ENCODE assay signal across 8 cellular contexts in genomic region chr2:200901459-200902072, GRCh38. TPM values are rescaled to one million over a fixed set of nuclear protein-coding genes. Genes with fewer than 3 reads are reported as not detected.
DNase-seq lines count a peak whose midpoint lies in the region; ATAC-seq, FAIRE-seq and TF ChIP-seq lines count a peak whose summit lies in the region.

No MANE protein-coding gene starts in this region.

- peaks cover 60% of the 10 kb centered on the region for H3K36me3 Mint-ChIP-seq in WTC11

- no peak overlapping the region for H3K27ac ChIP-seq in caudate nucleus (ENCODE audit: low read depth, low read length)

- H3K27ac Mint-ChIP-seq in WTC11, result peak overlapping the region; percentile 64; the same call in 1 of the 2 replicates

- no peaks in the 10 kb centered on the region for H3K4me1 Mint-ChIP-seq in WTC11

- CTCF ChIA-PET in WTC11 (lab: Charles Lee), result interaction anchor here (0.6 to 1.5 kb wide), 19 partner anchors 9 to 332 kb away, joined by 3 to 13 read pairs (median 4); partner anchors contain the start of genes CLK1, NIF3L1 and PPIL3

- POLR2A ChIA-PET in WTC11 (lab: Charles Lee), result interaction anchor here (0.9 kb wide), 1 partner anchor 12 kb away, joined by 5 read pairs; the partner anchor contains the start of genes NIF3L1 and PPIL3

- no peaks in the 10 kb centered on the region for H3K27me3 Mint-ChIP-seq in WTC11 (ENCODE audit: low read depth)

- no peak overlapping the region for H3K4me3 Mint-ChIP-seq in WTC11

- ATAC-seq in HG03342 (IDR thresholded peaks at IDR 0.05; ENCODE audit: unreplicated experiment) (peak; percentile 99), WTC11 (peak; percentile 98)

- H3K9me3 Mint-ChIP-seq in WTC11, result no peaks in the 10 kb centered on the region

- FAIRE-seq in GM19239 (lab: Jason Lieb, UNC), result peak; percentile 99

- DNase-seq in C1 segment of cervical spinal cord (lab: John Stamatoyannopoulos, UW) (peak in 8 of 14 donors; percentile 0 to 22 (median 10)), GM19239 (ENCODE audit: insufficient read length, low spot score) (peak; percentile 72), NCI-H345 (lab: John Stamatoyannopoulos, UW) (peak; percentile 55), WTC11 (ENCODE audit: low spot score) (peak; percentile 61), caudate nucleus (lab: John Stamatoyannopoulos, UW) (peak in 36 of 61 donors; percentile 1 to 80 (median 17)), kidney tubule cell (ENCODE audit: low spot score) (peak; percentile 91)
- peak; percentile 41 to 52 for DNase-seq in stimulated activated CD4-positive, alpha-beta T cell treated with anti-CD3 and anti-CD28 coated beads, Interleukin-4, amount 100 ng/mL, for 48 hours (ENCODE audit: low read depth in 2 of 2)

- TF ChIP-seq CTCF in WTC11 (IDR thresholded peaks at IDR 0.05), result peak; percentile 64

TF ChIP-seq in WTC11, 78 proteins besides CTCF, POLR2A, EP300 and RAD21:
- TF ChIP-seq E2F4 (CRISPR knock-in tag; IDR thresholded peaks at IDR 0.05; ENCODE audit: borderline replicate concordance, low read depth), result no peak
- no peak for TF ChIP-seq HMGXB4 (CRISPR knock-in tag; IDR thresholded peaks at IDR 0.05)
- TF ChIP-seq HMGA2 (CRISPR knock-in tag; IDR thresholded peaks at IDR 0.05), result no peak
- TF ChIP-seq IRF1 (CRISPR knock-in tag; IDR thresholded peaks at IDR 0.05), result no peak
- no peak for TF ChIP-seq MAX (CRISPR knock-in tag; IDR thresholded peaks at IDR 0.05)
- TF ChIP-seq ZNF396 (CRISPR knock-in tag; IDR thresholded peaks at IDR 0.05; ENCODE audit: borderline replicate concordance), result no peak
- no peak for TF ChIP-seq JUN (CRISPR knock-in tag; IDR thresholded peaks at IDR 0.05)
- TF ChIP-seq OVOL2 (CRISPR knock-in tag; IDR thresholded peaks at IDR 0.05; ENCODE audit: borderline replicate concordance), result no peak
- TF ChIP-seq FOXP4 (CRISPR knock-in tag; IDR thresholded peaks at IDR 0.05), result no peak
- TF ChIP-seq CREM (CRISPR knock-in tag; IDR thresholded peaks at IDR 0.05), result no peak
- TF ChIP-seq IRF2 (CRISPR knock-in tag; IDR thresholded peaks at IDR 0.05; ENCODE audit: borderline replicate concordance, low read depth), result no peak
- no peak for TF ChIP-seq SP1 (CRISPR knock-in tag; conservative IDR thresholded peaks at IDR 0.05)
- no peak for TF ChIP-seq PREB (CRISPR knock-in tag; IDR thresholded peaks at IDR 0.05; ENCODE audit: borderline replicate concordance)
- TF ChIP-seq ZNF416 (CRISPR knock-in tag; IDR thresholded peaks at IDR 0.05), result no peak
- no peak for TF ChIP-seq ZBTB21 (CRISPR knock-in tag; IDR thresholded peaks at IDR 0.05; ENCODE audit: borderline replicate concordance)
- no peak for TF ChIP-seq TEAD1 (CRISPR knock-in tag; IDR thresholded peaks at IDR 0.05)
- no peak for TF ChIP-seq ZNF425 (CRISPR knock-in tag; conservative IDR thresholded peaks at IDR 0.05)
- TF ChIP-seq RELA (CRISPR knock-in tag; IDR thresholded peaks at IDR 0.05; ENCODE audit: borderline replicate concordance), result no peak

RNA-seq across cellular contexts. Expression of gene NIF3L1, which starts 12.4 kb away (rescaled TPM):
- 49.1 to 51.2 TPM (median 50.6 TPM) in 3 replicates for total RNA-seq in WTC11 (2021)

RNA-seq across cellular contexts. Expression of gene PPIL3, which starts 12.7 kb away (rescaled TPM):
- total RNA-seq in WTC11 (2021), result 39.3 to 51.8 TPM (median 49.9 TPM) in 3 replicates

RNA-seq across cellular contexts. Expression of gene CLK1, which starts 37.1 kb away (rescaled TPM):
- total RNA-seq in WTC11 (2021), result 25.5 to 29.5 TPM (median 25.7 TPM) in 3 replicates

Comparison
In these comparisons a context has a peak if more than half of its experiments do, and no peak if none do; other contexts are left out.
1. DNase-seq: peak in every context shown above with its lines; median percentile 91 in kidney tubule cell; 72 in GM19239; 61 in WTC11; 55 in NCI-H345; 46 in stimulated activated CD4-positive, alpha-beta T cell treated with anti-CD3 and anti-CD28 coated beads, Interleukin-4, amount 100 ng/mL, for 48 hours; 17 in caudate nucleus; 10 in C1 segment of cervical spinal cord.